Comparison of ENCODE assay signal across 13 cellular contexts in the genomic region with DNA sequence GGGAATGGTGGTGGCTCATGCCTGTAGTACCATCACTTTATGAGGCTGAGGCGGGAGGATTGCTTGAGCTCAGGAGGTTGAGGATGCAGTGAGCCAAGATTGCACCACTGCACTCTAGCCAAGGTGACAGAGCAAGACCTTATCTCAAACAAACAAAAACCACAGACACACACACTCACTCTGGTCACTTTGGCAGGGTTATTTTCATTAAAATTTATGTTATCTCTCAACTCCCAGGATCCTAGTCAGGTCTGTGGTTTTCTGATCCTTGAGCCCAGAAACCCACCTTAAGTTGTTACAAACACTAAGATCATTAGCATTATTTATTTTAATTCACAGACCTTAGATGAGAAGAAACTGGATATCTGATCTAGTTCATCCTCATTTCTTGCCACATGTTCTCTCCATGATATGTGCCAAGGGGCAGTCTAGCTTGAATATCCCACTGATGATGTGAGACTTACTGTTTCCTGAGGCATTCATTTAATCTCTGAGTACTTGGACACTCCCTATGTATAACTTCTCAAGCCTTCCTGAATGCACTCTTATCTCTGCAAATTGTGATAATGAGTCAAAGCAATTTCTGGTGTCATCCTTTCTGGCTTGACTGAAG. TPM values are rescaled to one million over a fixed set of nuclear protein-coding genes. Genes with fewer than 3 reads are reported as not detected.
A peak's percentile ranks its signal among the peaks of the same experiment; 100 is the strongest.
DNase-seq lines count a peak whose midpoint lies in the region; ATAC-seq and TF ChIP-seq lines count a peak whose summit lies in the region.
"Had no signal": no experiment of that assay in that cellular context is flagged by ENCODE, and none has a peak within 500 bp of the region (broad histone marks: within the 10 kb centered on the region; RNA-seq: fewer than 3 reads in every experiment).

No MANE protein-coding gene starts in this region.

- H3K27ac Mint-ChIP-seq in Caco-2 (ENCODE audit: unreplicated experiment), result peak overlapping the region; percentile 60

- no peak overlapping the region for H3K4me3 ChIP-seq in Caco-2 (ENCODE audit: low read depth, low read length)
- H3K4me3 ChIP-seq in cardiac fibroblast (replicated peaks in 1 of 2; ENCODE audit: low read depth in 2 of 2, low read length in 2 of 2), result no peak overlapping the region
- H3K4me3 ChIP-seq: suprapubic skin had no signal

- no peaks in the 10 kb centered on the region; the same call in 1 of the 2 replicates for H3K36me3 ChIP-seq in Caco-2 (ENCODE audit: control insufficient read depth, insufficient read depth, low read length)

- peaks cover 17% of the 10 kb centered on the region for H3K4me1 Mint-ChIP-seq in Caco-2 (ENCODE audit: low read depth, unreplicated experiment)

- no peaks in the 10 kb centered on the region for H3K27me3 Mint-ChIP-seq in Caco-2 (ENCODE audit: insufficient read depth, unreplicated experiment)

- no peaks in the 10 kb centered on the region for H3K9me3 Mint-ChIP-seq in Caco-2 (ENCODE audit: unreplicated experiment)

- H3K4me3 Mint-ChIP-seq in Caco-2 (ENCODE audit: unreplicated experiment), result peak overlapping the region; percentile 26

- H3K9me3 ChIP-seq in Caco-2, result no peaks in the 10 kb centered on the region
- H3K9me3 ChIP-seq: suprapubic skin had no signal

- H3K4me1 ChIP-seq in Caco-2, result peaks cover 33% of the 10 kb centered on the region

- BruUV-seq in Caco-2 (replicated peaks; lab: Mats Ljungman, UMichigan), result no TSS peak

- H3K27me3 ChIP-seq in Caco-2 (replicated peaks; ENCODE audit: control insufficient read depth, insufficient read depth, low read length), result no peaks in the 10 kb centered on the region
- H3K27me3 ChIP-seq: suprapubic skin had no signal

- no peak for TF ChIP-seq CTCF in Caco-2 (IDR thresholded peaks at IDR 0.05; ENCODE audit: insufficient read depth in 1 of 2, low read depth in 1 of 2, low read length in 1 of 2, severe bottlenecking in 1 of 2, unreplicated experiment in 1 of 2)
- TF ChIP-seq CTCF in cardiac fibroblast (IDR thresholded peaks at IDR 0.05; ENCODE audit: low read depth, low read length), result no peak

- DNase-seq in Caco-2 (peak in 1 of 2 experiments; percentile 39), LHCN-M2 (ENCODE audit: low read depth) (peak; percentile 12), cardiac fibroblast (ENCODE audit: low read depth in 2 of 2) (peak; percentile 32 to 52), mesenteric fat pad (ENCODE audit: low spot score) (peak; percentile 33), HEK293T (ENCODE audit: extremely low spot score) (no peak)
- no peak for DNase-seq in stimulated activated CD4-positive, alpha-beta T cell treated with anti-CD3 and anti-CD28 coated beads, Interleukin-4, amount 100 ng/mL, for 24 hours
- DNase-seq: amniotic stem cell; effector CD8-positive, alpha-beta T cell; midbrain; NCI-H1930 had no signal

- ATAC-seq in GM21737 (IDR thresholded peaks at IDR 0.05; ENCODE audit: unreplicated experiment) (no peak), GM21786 (IDR thresholded peaks at IDR 0.05; ENCODE audit: unreplicated experiment) (no peak)

- CTCF ChIA-PET in Caco-2 (lab: Charles Lee), result interaction anchor here (0.6 to 2.3 kb wide), 6 partner anchors 10 to 187 kb away, joined by 4 to 13 read pairs (median 8); a partner anchor contains a TSS
- CTCF ChIA-PET in HEK293T (lab: Yijun Ruan, JAX), result interaction anchor here (0.7 to 1.4 kb wide), 2 partner anchors 187 to 255 kb away, joined by 3 to 5 read pairs; no protein-coding TSS in a partner anchor

- peaks cover 25% of the 10 kb centered on the region for H3K36me3 Mint-ChIP-seq in Caco-2 (ENCODE audit: insufficient read depth, unreplicated experiment)

- POLR2A ChIA-PET in Caco-2 (lab: Charles Lee), result no interaction called here
- POLR2A ChIA-PET in HEK293T (lab: Yijun Ruan, JAX), result interaction anchor here (0.6 to 1.4 kb wide), 2 partner anchors 9 to 11 kb away, joined by 3 read pairs; no protein-coding TSS in a partner anchor

- intact Hi-C loops in Caco-2 (cut with micrococcal nuclease; ENCODE audit: unreplicated experiment), result no loop called here

TF ChIP-seq in HEK293T, 16 proteins besides CTCF, POLR2A, EP300 and RAD21:
- TF ChIP-seq HDGF (IDR thresholded peaks at IDR 0.05; ENCODE audit: borderline replicate concordance) (no peak), TARDBP (IDR thresholded peaks at IDR 0.05) (no peak), ARNT (IDR thresholded peaks at IDR 0.05) (no peak)

RNA-seq across cellular contexts. Expression of a gene that starts 9.6 kb away (rescaled TPM):
- total RNA-seq in Caco-2 (2022) (9.6 and 10.5 TPM in 2 replicates), LHCN-M2 (2014; rRNA removed) (8.4 and 8.5 TPM in 2 replicates), mesenteric fat pad (38.3 TPM)
- polyA plus RNA-seq in LHCN-M2 (2012), result 3.2 TPM

RNA-seq across cellular contexts. Expression of a gene that starts 11.3 kb away (rescaled TPM):
- total RNA-seq in Caco-2 (2022) (43.9 and 49.2 TPM in 2 replicates), LHCN-M2 (2014; rRNA removed) (61.2 and 67.8 TPM in 2 replicates), mesenteric fat pad (75.2 TPM)
- 32.9 TPM for polyA plus RNA-seq in LHCN-M2 (2012)

RNA-seq across cellular contexts. Expression of a gene that starts 32.3 kb away (rescaled TPM):
- 46.5 and 47.0 TPM in 2 replicates for total RNA-seq in Caco-2 (2022)
- total RNA-seq in LHCN-M2 (2014; rRNA removed), result 32.5 and 36.0 TPM in 2 replicates
- polyA plus RNA-seq in LHCN-M2 (2012), result 25.1 TPM
- 47.7 TPM for total RNA-seq in mesenteric fat pad

RNA-seq across cellular contexts. Expression of a gene that starts 35.7 kb away (rescaled TPM):
- total RNA-seq in Caco-2 (2022) (7.7 and 10.4 TPM in 2 replicates), LHCN-M2 (2014; rRNA removed) (7.8 and 16.2 TPM in 2 replicates), mesenteric fat pad (11.5 TPM)
- polyA plus RNA-seq in LHCN-M2 (2012), result 4.0 TPM

Comparison
In these comparisons a context has a peak if more than half of its experiments do, and no peak if none do; other contexts are left out.
1. DNase-seq: peak in LHCN-M2 (single experiment), cardiac fibroblast (2 of 2) and mesenteric fat pad (single experiment); none in HEK293T (single experiment) and stimulated activated CD4-positive, alpha-beta T cell treated with anti-CD3 and anti-CD28 coated beads, Interleukin-4, amount 100 ng/mL, for 24 hours (single experiment).